8 cellular contexts compared by ENCODE assay signal in the genomic region with DNA sequence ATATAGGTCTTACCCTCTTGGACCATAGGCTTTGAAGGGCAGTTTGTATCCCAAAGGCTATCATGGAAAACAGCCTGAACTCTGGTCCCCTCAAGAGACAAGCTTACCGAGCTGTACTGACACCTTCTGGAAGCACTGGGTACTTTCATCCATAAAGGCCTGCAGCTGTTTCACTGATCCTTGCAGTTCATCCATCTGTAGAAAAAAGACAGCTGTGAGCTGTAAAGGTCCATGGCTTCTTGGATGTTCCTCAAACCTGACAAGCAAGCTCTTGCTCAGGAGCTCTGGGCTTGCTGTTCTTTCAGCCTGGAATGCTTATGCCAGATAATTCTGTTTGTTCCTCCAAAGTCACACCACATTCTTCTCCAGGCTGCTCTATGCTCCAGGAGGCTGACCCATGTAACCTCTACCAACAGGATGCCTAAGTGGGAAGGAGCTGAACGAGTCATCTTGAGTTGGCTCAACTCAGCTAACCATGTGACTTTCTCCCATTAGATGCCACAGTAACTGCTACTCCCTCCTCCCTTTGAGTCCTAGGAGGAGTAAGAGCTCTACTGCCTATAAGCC. TPM values are rescaled to one million over a fixed set of nuclear protein-coding genes. Genes with fewer than 3 reads are reported as not detected.
DNase-seq lines count a peak whose midpoint lies in the region; ATAC-seq and TF ChIP-seq lines count a peak whose summit lies in the region.

No MANE protein-coding gene starts in this region.

- H3K4me1 Mint-ChIP-seq in activated CD4-positive, alpha-beta T cell treated with anti-CD3 and anti-CD28 coated beads, Interleukin-2, amount 10 ng/mL, durations not matched to agents 7 days and 5 days: peaks cover 9% of the 10 kb centered on the region

- in situ Hi-C loops in GM23248 (cut with MboI): no loop called here

- H3F3A ChIP-seq in GM23248 (ENCODE audit: insufficient read depth): peaks cover 35% of the 10 kb centered on the region

- H3K4me2 ChIP-seq in GM23248 (ENCODE audit: unreplicated experiment): no peak overlapping the region

- H3K27me3 ChIP-seq in GM23248 (replicated peaks; ENCODE audit: insufficient read depth) (no peaks in the 10 kb centered on the region), uterus (no peaks in the 10 kb centered on the region)

- H3K27ac Mint-ChIP-seq in activated CD4-positive, alpha-beta T cell treated with anti-CD3 and anti-CD28 coated beads, Interleukin-2, amount 10 ng/mL, durations not matched to agents 7 days and 5 days: no peak overlapping the region

- POLR2A ChIA-PET in activated CD4-positive, alpha-beta T cell treated with anti-CD3 and anti-CD28 coated beads, Interleukin-2, amount 10 ng/mL, durations not matched to agents 7 days and 5 days (lab: Charles Lee): no interaction called here

- no peaks in the 10 kb centered on the region for H3K79me2 ChIP-seq in GM23248 (ENCODE audit: insufficient read depth)

- WGBS in GM23248 (ENCODE audit: low coverage in 1 of 2, low lambda C conversion rate in 2 of 2, missing lambda C conversion rate in 2 of 2), 2 experiments: 0% methylated on average over 2 of the region's 2 CpGs

- H3K36me3 Mint-ChIP-seq in activated CD4-positive, alpha-beta T cell treated with anti-CD3 and anti-CD28 coated beads, Interleukin-2, amount 10 ng/mL, durations not matched to agents 7 days and 5 days (ENCODE audit: low read depth): peaks cover 47% of the 10 kb centered on the region

- H4K20me1 ChIP-seq in GM23248 (ENCODE audit: insufficient read depth): no peaks in the 10 kb centered on the region

- H3K4me1 ChIP-seq in GM23248 (ENCODE audit: insufficient read depth): peaks cover 11% of the 10 kb centered on the region; the same call in 1 of the 2 replicates
- H3K4me1 ChIP-seq in uterus: no peaks in the 10 kb centered on the region

- intact Hi-C loops in uterus (cut with DNase I; ENCODE audit: low total_unique reads): no loop called here

- peak; percentile 84 for DNase-seq in Ammon's horn (ENCODE audit: low spot score)
- peak; percentile 82 for DNase-seq in GM23248
- DNase-seq in NCI-H460 (ENCODE audit: extremely low read depth, low read depth): peak; percentile 59
- peak; percentile 66 for DNase-seq in activated CD4-positive, alpha-beta T cell treated with anti-CD3 and anti-CD28 coated beads, Interleukin-2, amount 10 ng/mL, durations not matched to agents 7 days and 5 days
- peak; percentile 80 for DNase-seq in epidermal melanocyte (ENCODE audit: insufficient read length, low spot score)
- peak; percentile 54 for DNase-seq in middle frontal gyrus (ENCODE audit: extremely low spot score, low spot score)
- DNase-seq in uterus: peak; percentile 44 to 57

- no peaks in the 10 kb centered on the region for H3K9me2 ChIP-seq in GM23248 (ENCODE audit: insufficient read depth)

- no peak overlapping the region for H3K9ac ChIP-seq in GM23248

- TF ChIP-seq CTCF in uterus (IDR thresholded peaks at IDR 0.05): peak; percentile 63 to 80 (median 70)

- no peaks in the 10 kb centered on the region for H3K27me3 Mint-ChIP-seq in activated CD4-positive, alpha-beta T cell treated with anti-CD3 and anti-CD28 coated beads, Interleukin-2, amount 10 ng/mL, durations not matched to agents 7 days and 5 days

- H3K4me3 Mint-ChIP-seq in activated CD4-positive, alpha-beta T cell treated with anti-CD3 and anti-CD28 coated beads, Interleukin-2, amount 10 ng/mL, durations not matched to agents 7 days and 5 days: no peak overlapping the region

- no peak for TF ChIP-seq POLR2A in uterus (IDR thresholded peaks at IDR 0.05)

- peak overlapping the region; percentile 43 for H3K27ac ChIP-seq in GM23248
- H3K27ac ChIP-seq in uterus: peak overlapping the region; percentile 20 to 36

- H3K9me3 Mint-ChIP-seq in activated CD4-positive, alpha-beta T cell treated with anti-CD3 and anti-CD28 coated beads, Interleukin-2, amount 10 ng/mL, durations not matched to agents 7 days and 5 days: no peaks in the 10 kb centered on the region

- H3K36me3 ChIP-seq in GM23248 (ENCODE audit: low read depth) (peaks cover 17% of the 10 kb centered on the region; the same call in 1 of the 2 replicates), uterus (no peaks in the 10 kb centered on the region)

- no peak overlapping the region for H2AFZ ChIP-seq in GM23248

- H3K4me3 ChIP-seq in GM23248 (no peak overlapping the region), uterus (no peak overlapping the region)

- CTCF ChIA-PET in activated CD4-positive, alpha-beta T cell treated with anti-CD3 and anti-CD28 coated beads, Interleukin-2, amount 10 ng/mL, durations not matched to agents 7 days and 5 days (lab: Charles Lee): interaction anchor here (0.5 to 2.3 kb wide), 24 partner anchors 8 to 240 kb away, joined by 3 to 12 read pairs (median 4); a partner anchor contains a TSS

- H3K9me3 ChIP-seq in GM23248 (ENCODE audit: low read depth) (no peaks in the 10 kb centered on the region), uterus (no peaks in the 10 kb centered on the region)

- no peak for ATAC-seq in HG03520 (IDR thresholded peaks at IDR 0.05; ENCODE audit: unreplicated experiment)

RNA-seq across cellular contexts. Expression of a gene that starts 8.8 kb away (rescaled TPM):
- 19.8 and 20.2 TPM in 2 replicates for total RNA-seq in GM23248 (2014; rRNA removed; shearing (Covaris generic))
- polyA plus RNA-seq in GM23248 (2016; fragmentation: Nextera tagmentation; extraction: Ambion mirVana): 23.3 and 26.6 TPM in 2 replicates
- 15.6 and 16.7 TPM in 2 replicates for total RNA-seq in NCI-H460 (2014; rRNA removed; shearing (Covaris generic))
- polyA plus RNA-seq in NCI-H460 (2014; cell fraction: nucleus; rRNA removed): 15.4 and 18.3 TPM in 2 replicates
- total RNA-seq in activated CD4-positive, alpha-beta T cell treated with anti-CD3 and anti-CD28 coated beads, Interleukin-2, amount 10 ng/mL, durations not matched to agents 7 days and 5 days: 10 to 100 TPM; 32.8 to 41.2 TPM
- total RNA-seq in uterus: 10 to 100 TPM; 17.9 to 35.0 (median 29.6) TPM

RNA-seq across cellular contexts. Expression of a gene that starts 18.8 kb away (rescaled TPM):
- total RNA-seq in GM23248 (2014; rRNA removed; shearing (Covaris generic)): 13.0 and 18.3 TPM in 2 replicates
- 15.6 and 16.3 TPM in 2 replicates for polyA plus RNA-seq in GM23248 (2016; fragmentation: Nextera tagmentation; extraction: Ambion mirVana)
- 14.8 and 19.2 TPM in 2 replicates for total RNA-seq in NCI-H460 (2014; rRNA removed; shearing (Covaris generic))
- 28.8 and 50.9 TPM in 2 replicates for polyA plus RNA-seq in NCI-H460 (2014; cell fraction: nucleus; rRNA removed)
- total RNA-seq in activated CD4-positive, alpha-beta T cell treated with anti-CD3 and anti-CD28 coated beads, Interleukin-2, amount 10 ng/mL, durations not matched to agents 7 days and 5 days: 10 to 100 TPM; 33.5 to 35.3 TPM
- 10 to 100 TPM in 1 of 4 donors, 1 to 10 TPM in 2, under 1 TPM in 1; 0.29 to 24.3 (median 3.2) TPM for total RNA-seq in uterus
